14 cellular contexts compared by ENCODE assay signal in genomic region chr13:110006304-110006703, GRCh38.
DNase-seq lines count a peak whose midpoint lies in the region; ATAC-seq, FAIRE-seq and TF ChIP-seq lines count a peak whose summit lies in the region.
"Had no signal": no experiment of that assay in that cellular context is flagged by ENCODE, and none has a peak within 500 bp of the region (broad histone marks: within the 10 kb centered on the region; RNA-seq: fewer than 3 reads in every experiment).

No MANE protein-coding gene starts in this region.

- in situ Hi-C loops in mammary epithelial cell (cut with MboI; ENCODE audit: low sequenced_read_pairs in 2 of 2), result no loop called here

- no peaks in the 10 kb centered on the region for H3K79me2 ChIP-seq in mammary epithelial cell (ENCODE audit: insufficient read depth, low read length)

- dilution Hi-C loops in mammary epithelial cell (cut with HindIII; ENCODE audit: low sequenced_read_pairs), result loop anchor here (5.0 kb wide), 1 partner anchor 749 kb away; no protein-coding TSS in a partner anchor

- peak; percentile 99 for FAIRE-seq in H54 (lab: Jason Lieb, UNC)
- FAIRE-seq in GM12891 (lab: Jason Lieb, UNC), result no peak
- FAIRE-seq: endometrium, GM18507 had no signal

- 2% methylated on average over 8 of the region's 8 CpGs for WGBS in mammary epithelial cell (ENCODE audit: low coverage, missing lambda C conversion rate)
- WGBS in prostate gland, result 46% methylated on average over 8 of the region's 8 CpGs

- TF ChIP-seq CTCF in mammary epithelial cell (conservative IDR thresholded peaks at IDR 0.05 in 1 of 2, IDR thresholded peaks at IDR 0.05 in 1 of 2; ENCODE audit: extremely low read depth in 1 of 2, insufficient read depth in 1 of 2, low read depth in 1 of 2, low read length in 2 of 2) (no peak), prostate gland (IDR thresholded peaks at IDR 0.05) (no peak), A673 (conservative IDR thresholded peaks at IDR 0.05; ENCODE audit: low read depth, low read length) (no peak)

- CTCF ChIA-PET in mammary epithelial cell (lab: Charles Lee; ENCODE audit: low non-redundant PET) (no interaction called here), A673 (lab: Charles Lee) (no interaction called here)

- peak overlapping the region; percentile 46 for H3K4me2 ChIP-seq in mammary epithelial cell (ENCODE audit: insufficient read depth, low read depth, low read length)

- no peaks in the 10 kb centered on the region for H4K20me1 ChIP-seq in mammary epithelial cell (ENCODE audit: insufficient read depth, low read length)

- no peaks in the 10 kb centered on the region for H3K36me3 ChIP-seq in mammary epithelial cell (ENCODE audit: insufficient read depth, low read length)
- H3K36me3 ChIP-seq in prostate gland, result no peaks in the 10 kb centered on the region
- H3K36me3 ChIP-seq in A673 (ENCODE audit: insufficient read depth, low read length, poor library complexity, severe bottlenecking), result no peaks in the 10 kb centered on the region
- H3K36me3 ChIP-seq: WERI-Rb-1 had no signal

- H3K27ac ChIP-seq in mammary epithelial cell (ENCODE audit: insufficient read depth, low read depth, low read length) (peak overlapping the region; percentile 93), prostate gland (no peak overlapping the region), A673 (ENCODE audit: low read depth, low read length, poor library complexity, severe bottlenecking) (no peak overlapping the region)
- H3K27ac ChIP-seq: WERI-Rb-1 had no signal

- H3K27me3 ChIP-seq in mammary epithelial cell (ENCODE audit: insufficient read depth, low read length), result no peaks in the 10 kb centered on the region
- H3K27me3 ChIP-seq in prostate gland (replicated peaks; ENCODE audit: insufficient read depth), result no peaks in the 10 kb centered on the region
- peaks cover 92% of the 10 kb centered on the region for H3K27me3 ChIP-seq in A673 (replicated peaks; ENCODE audit: insufficient read depth, low read depth, low read length, poor library complexity)

- H3K4me1 ChIP-seq in mammary epithelial cell (ENCODE audit: insufficient read depth, low read length), result peaks cover 51% of the 10 kb centered on the region
- H3K4me1 ChIP-seq in prostate gland (replicated peaks), result no peaks in the 10 kb centered on the region
- peaks cover 9% of the 10 kb centered on the region for H3K4me1 ChIP-seq in A673 (ENCODE audit: insufficient read depth, low read length, poor library complexity, severe bottlenecking)

- no peak overlapping the region for H3K4me3 ChIP-seq in mammary epithelial cell (replicated peaks in 1 of 3; ENCODE audit: insufficient read depth in 1 of 3, low read depth in 2 of 3, low read length in 3 of 3)
- H3K4me3 ChIP-seq in prostate gland, result no peak overlapping the region
- no peak overlapping the region for H3K4me3 ChIP-seq in A673 (ENCODE audit: low read depth, low read length, poor library complexity, severe bottlenecking)

- TF ChIP-seq POLR2A in H54 (IDR thresholded peaks at IDR 0.05; ENCODE audit: low read depth, low read length), result no peak
- TF ChIP-seq POLR2A in prostate gland (IDR thresholded peaks at IDR 0.05), result no peak
- no peak for TF ChIP-seq POLR2A in GM12891 (IDR thresholded peaks at IDR 0.05; ENCODE audit: low read depth, low read length)

- DNase-seq in H54 (ENCODE audit: insufficient read length, low spot score) (no peak), NCI-H2196 (lab: John Stamatoyannopoulos, UW; ENCODE audit: unreplicated experiment) (peak; percentile 25), mammary epithelial cell (peak; percentile 93), prostate gland (ENCODE audit: low spot score) (peak; percentile 50), A673 (ENCODE audit: low spot score) (no peak), cerebellar cortex (ENCODE audit: low spot score) (no peak), GM12891 (ENCODE audit: insufficient read length, low spot score) (no peak)
- DNase-seq: activated T-cell treated with anti-CD3 and anti-CD28 coated beads for 4 hours, retina, substantia nigra, WERI-Rb-1 had no signal

- H2AFZ ChIP-seq in mammary epithelial cell (ENCODE audit: low read depth, low read length), result peak overlapping the region; percentile 40

- POLR2A ChIA-PET in A673 (lab: Charles Lee; ENCODE audit: low non-redundant PET), result no interaction called here

- intact Hi-C loops in mammary epithelial cell (cut with micrococcal nuclease), result loop anchor here (1.0 to 10.0 kb wide), 3 partner anchors 59 to 732 kb away; no protein-coding TSS in a partner anchor
- intact Hi-C loops in prostate gland (cut with DNase I), result loop anchor here (10.0 kb wide), 1 partner anchor 132 kb away; no protein-coding TSS in a partner anchor
- intact Hi-C loops in A673 (cut with micrococcal nuclease; ENCODE audit: unreplicated experiment), result loop anchor here (10.0 kb wide), 1 partner anchor 572 kb away; no protein-coding TSS in a partner anchor

- ATAC-seq in GM21529 (IDR thresholded peaks at IDR 0.05; ENCODE audit: unreplicated experiment), result no peak

- H3K9me3 ChIP-seq in mammary epithelial cell (replicated peaks; ENCODE audit: insufficient read depth, low read length) (no peaks in the 10 kb centered on the region), prostate gland (no peaks in the 10 kb centered on the region), A673 (ENCODE audit: low read depth, low read length, poor library complexity, severe bottlenecking) (no peaks in the 10 kb centered on the region)

- peak overlapping the region; percentile 78 for H3K9ac ChIP-seq in mammary epithelial cell (ENCODE audit: insufficient read depth, low read length)

- TSS peak; percentile 60 for BruUV-seq in mammary epithelial cell (replicated peaks; lab: Mats Ljungman, UMichigan)
- BruUV-seq in A673 (replicated peaks; lab: Mats Ljungman, UMichigan), result no TSS peak

TF ChIP-seq in GM12891, 5 proteins besides CTCF, POLR2A, EP300 and RAD21:
- no peak for TF ChIP-seq POU2F2 (IDR thresholded peaks at IDR 0.05; ENCODE audit: low read depth, low read length)
- no peak for TF ChIP-seq SPI1 (IDR thresholded peaks at IDR 0.05; ENCODE audit: low read depth, low read length)
- no peak for TF ChIP-seq PAX5 (IDR thresholded peaks at IDR 0.05; ENCODE audit: insufficient read depth, low read length, severe bottlenecking)
- no peak for TF ChIP-seq TAF1 (IDR thresholded peaks at IDR 0.05; ENCODE audit: low read depth, low read length)
- TF ChIP-seq POLR2AphosphoS5 (IDR thresholded peaks at IDR 0.05; ENCODE audit: low read depth, low read length), result no peak

Comparison
In these comparisons a context has a peak if more than half of its experiments do, and no peak if none do; other contexts are left out.
1. DNase-seq: peak in NCI-H2196 (single experiment), mammary epithelial cell (single experiment) and prostate gland (single experiment); none in H54 (single experiment), A673 (single experiment), cerebellar cortex (single experiment) and GM12891 (single experiment).